1 cellular context compared by ENCODE assay signal in genomic region chr2:68774569-68775271, GRCh38.
TF ChIP-seq lines count a peak whose summit lies in the region.

No MANE protein-coding gene starts in this region.

TF ChIP-seq in K562, 482 proteins besides CTCF, POLR2A, EP300 and RAD21 (continued from another document):
- TF ChIP-seq PHF21A (IDR thresholded peaks at IDR 0.05; ENCODE audit: borderline replicate concordance, low read depth) = no peak
- no peak for TF ChIP-seq ZNF699 (CRISPR knock-in tag; IDR thresholded peaks at IDR 0.05; ENCODE audit: insufficient replicate concordance)
- TF ChIP-seq CTBP1 (IDR thresholded peaks at IDR 0.05; ENCODE audit: borderline replicate concordance) = peak; percentile 97
- no peak for TF ChIP-seq ZNF316 (IDR thresholded peaks at IDR 0.05)
- TF ChIP-seq POLR2AphosphoS5 (IDR thresholded peaks at IDR 0.05; ENCODE audit: control insufficient read depth, insufficient read depth, low read depth, low read length) = peak; percentile 63
- no peak for TF ChIP-seq BRCA1 (IDR thresholded peaks at IDR 0.05)
- TF ChIP-seq BRCA1 (CRISPR knock-in tag; IDR thresholded peaks at IDR 0.05) = no peak
- TF ChIP-seq NFXL1 (CRISPR knock-in tag; IDR thresholded peaks at IDR 0.05) = no peak
- TF ChIP-seq PHTF2 (CRISPR knock-in tag; IDR thresholded peaks at IDR 0.05) = no peak
- no peak for TF ChIP-seq HLTF (IDR thresholded peaks at IDR 0.05)
- no peak for TF ChIP-seq BRF1 (IDR thresholded peaks at IDR 0.05; ENCODE audit: borderline replicate concordance, extremely low read depth, insufficient read length)
- no peak for TF ChIP-seq CREB3 (tag; conservative IDR thresholded peaks at IDR 0.05; ENCODE audit: low read depth)
- no peak for TF ChIP-seq HMG20B (CRISPR knock-in tag; IDR thresholded peaks at IDR 0.05)
- peak; percentile 81 for TF ChIP-seq ERF (CRISPR knock-in tag; IDR thresholded peaks at IDR 0.05)
- TF ChIP-seq CEBPB (tag; IDR thresholded peaks at IDR 0.05) = no peak
- TF ChIP-seq LCOR (CRISPR knock-in tag; IDR thresholded peaks at IDR 0.05) = no peak
- no peak for TF ChIP-seq NFE2L1 (tag; IDR thresholded peaks at IDR 0.05; ENCODE audit: borderline replicate concordance, low read depth)
- TF ChIP-seq ZNF668 (CRISPR knock-in tag; IDR thresholded peaks at IDR 0.05) = no peak
- TF ChIP-seq, protein P1, sequence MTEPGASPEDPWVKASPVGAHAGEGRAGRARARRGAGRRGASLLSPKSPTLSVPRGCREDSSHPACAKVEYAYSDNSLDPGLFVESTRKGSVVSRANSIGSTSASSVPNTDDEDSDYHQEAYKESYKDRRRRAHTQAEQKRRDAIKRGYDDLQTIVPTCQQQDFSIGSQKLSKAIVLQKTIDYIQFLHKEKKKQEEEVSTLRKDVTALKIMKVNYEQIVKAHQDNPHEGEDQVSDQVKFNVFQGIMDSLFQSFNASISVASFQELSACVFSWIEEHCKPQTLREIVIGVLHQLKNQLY (CRISPR knock-in tag; conservative IDR thresholded peaks at IDR 0.05) = no peak
- no peak for TF ChIP-seq ATF6 (CRISPR knock-in tag; IDR thresholded peaks at IDR 0.05)
- no peak for TF ChIP-seq CBX5 (IDR thresholded peaks at IDR 0.05; ENCODE audit: borderline replicate concordance, low read depth)
- TF ChIP-seq ADNP (tag; IDR thresholded peaks at IDR 0.05) = no peak
- peak; percentile 86 for TF ChIP-seq GABPA (tag; conservative IDR thresholded peaks at IDR 0.05; ENCODE audit: low read depth)
- TF ChIP-seq, protein P2, sequence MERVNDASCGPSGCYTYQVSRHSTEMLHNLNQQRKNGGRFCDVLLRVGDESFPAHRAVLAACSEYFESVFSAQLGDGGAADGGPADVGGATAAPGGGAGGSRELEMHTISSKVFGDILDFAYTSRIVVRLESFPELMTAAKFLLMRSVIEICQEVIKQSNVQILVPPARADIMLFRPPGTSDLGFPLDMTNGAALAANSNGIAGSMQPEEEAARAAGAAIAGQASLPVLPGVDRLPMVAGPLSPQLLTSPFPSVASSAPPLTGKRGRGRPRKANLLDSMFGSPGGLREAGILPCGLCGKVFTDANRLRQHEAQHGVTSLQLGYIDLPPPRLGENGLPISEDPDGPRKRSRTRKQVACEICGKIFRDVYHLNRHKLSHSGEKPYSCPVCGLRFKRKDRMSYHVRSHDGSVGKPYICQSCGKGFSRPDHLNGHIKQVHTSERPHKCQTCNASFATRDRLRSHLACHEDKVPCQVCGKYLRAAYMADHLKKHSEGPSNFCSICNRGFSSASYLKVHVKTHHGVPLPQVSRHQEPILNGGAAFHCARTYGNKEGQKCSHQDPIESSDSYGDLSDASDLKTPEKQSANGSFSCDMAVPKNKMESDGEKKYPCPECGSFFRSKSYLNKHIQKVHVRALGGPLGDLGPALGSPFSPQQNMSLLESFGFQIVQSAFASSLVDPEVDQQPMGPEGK (CRISPR knock-in tag; IDR thresholded peaks at IDR 0.05; ENCODE audit: borderline replicate concordance) = no peak
- no peak for TF ChIP-seq CREB1 (IDR thresholded peaks at IDR 0.05)
- no peak for TF ChIP-seq CREB1 (CRISPR knock-in tag; IDR thresholded peaks at IDR 0.05)
- no peak for TF ChIP-seq FOXK2 (conservative IDR thresholded peaks at IDR 0.05 in 1 of 2, IDR thresholded peaks at IDR 0.05 in 1 of 2; ENCODE audit: low read depth in 2 of 2)
- no peak for TF ChIP-seq ZNF165 (CRISPR knock-in tag; IDR thresholded peaks at IDR 0.05; ENCODE audit: borderline replicate concordance)
- no peak for TF ChIP-seq ILF3 (IDR thresholded peaks at IDR 0.05; ENCODE audit: borderline replicate concordance)
- no peak for TF ChIP-seq ZNF79 (CRISPR knock-in tag; IDR thresholded peaks at IDR 0.05; ENCODE audit: low read depth)
- no peak for TF ChIP-seq ZNF146 (CRISPR knock-in tag; IDR thresholded peaks at IDR 0.05; ENCODE audit: unreplicated experiment)
- no peak for TF ChIP-seq REST (CRISPR knock-in tag; IDR thresholded peaks at IDR 0.05; ENCODE audit: low read depth)
- TF ChIP-seq NCOA2 (IDR thresholded peaks at IDR 0.05; ENCODE audit: partially characterized antibody in 2 of 2) = no peak
- TF ChIP-seq ZNF140 (CRISPR knock-in tag; IDR thresholded peaks at IDR 0.05) = no peak
- no peak for TF ChIP-seq RBM39 (optimal IDR thresholded peaks at IDR 0.05; ENCODE audit: low read depth, low read length)
- no peak for TF ChIP-seq CHD2 (IDR thresholded peaks at IDR 0.05; ENCODE audit: low read depth, low read length)
- no peak for TF ChIP-seq SIX5 (IDR thresholded peaks at IDR 0.05; ENCODE audit: borderline replicate concordance in 1 of 2, insufficient read depth in 1 of 2, low read depth in 1 of 2, low read length in 2 of 2)
- TF ChIP-seq ARID3A (IDR thresholded peaks at IDR 0.05; ENCODE audit: borderline replicate concordance, low read depth, low read length) = no peak
- no peak for TF ChIP-seq TOE1 (IDR thresholded peaks at IDR 0.05; ENCODE audit: borderline replicate concordance)
- no peak for TF ChIP-seq TOE1 (CRISPR knock-in tag; IDR thresholded peaks at IDR 0.05; ENCODE audit: borderline replicate concordance, low read depth)
- TF ChIP-seq RHOXF2B (CRISPR knock-in tag; conservative IDR thresholded peaks at IDR 0.05) = no peak
- TF ChIP-seq CHD4 (IDR thresholded peaks at IDR 0.05; ENCODE audit: insufficient read depth, insufficient replicate concordance, low read depth, low read length, poor library complexity, severe bottlenecking) = no peak
- peak; percentile 58; the same call in 1 of the 2 replicates for TF ChIP-seq KLF6 (CRISPR knock-in tag; IDR thresholded peaks at IDR 0.05; ENCODE audit: borderline replicate concordance)
- TF ChIP-seq ZNF395 (CRISPR knock-in tag; IDR thresholded peaks at IDR 0.05) = no peak
- no peak for TF ChIP-seq RB1 (IDR thresholded peaks at IDR 0.05; ENCODE audit: low read depth)
- TF ChIP-seq ZNF431 (CRISPR knock-in tag; IDR thresholded peaks at IDR 0.05) = no peak
- no peak for TF ChIP-seq OTX1 (CRISPR knock-in tag; IDR thresholded peaks at IDR 0.05)
- no peak for TF ChIP-seq TSC22D4 (tag; IDR thresholded peaks at IDR 0.05)
- TF ChIP-seq ZNF77 (CRISPR knock-in tag; IDR thresholded peaks at IDR 0.05) = no peak
- TF ChIP-seq ZNF764 (CRISPR knock-in tag; IDR thresholded peaks at IDR 0.05; ENCODE audit: low read depth) = no peak
- TF ChIP-seq XRCC5 (IDR thresholded peaks at IDR 0.05; ENCODE audit: low read depth, low read length) = no peak
- TF ChIP-seq BRD4 (IDR thresholded peaks at IDR 0.05) = no peak
- no peak for TF ChIP-seq SP2 (IDR thresholded peaks at IDR 0.05; ENCODE audit: extremely low read depth, low read depth, low read length, poor library complexity, severe bottlenecking)
- TF ChIP-seq CBFA2T3 (IDR thresholded peaks at IDR 0.05) = peak; percentile 48; the same call in 1 of the 2 replicates
- TF ChIP-seq, protein P3, sequence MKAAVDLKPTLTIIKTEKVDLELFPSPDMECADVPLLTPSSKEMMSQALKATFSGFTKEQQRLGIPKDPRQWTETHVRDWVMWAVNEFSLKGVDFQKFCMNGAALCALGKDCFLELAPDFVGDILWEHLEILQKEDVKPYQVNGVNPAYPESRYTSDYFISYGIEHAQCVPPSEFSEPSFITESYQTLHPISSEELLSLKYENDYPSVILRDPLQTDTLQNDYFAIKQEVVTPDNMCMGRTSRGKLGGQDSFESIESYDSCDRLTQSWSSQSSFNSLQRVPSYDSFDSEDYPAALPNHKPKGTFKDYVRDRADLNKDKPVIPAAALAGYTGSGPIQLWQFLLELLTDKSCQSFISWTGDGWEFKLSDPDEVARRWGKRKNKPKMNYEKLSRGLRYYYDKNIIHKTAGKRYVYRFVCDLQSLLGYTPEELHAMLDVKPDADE (conservative IDR thresholded peaks at IDR 0.05; ENCODE audit: control insufficient read depth, low read depth, low read length) = no peak; the same call in 1 of the 2 replicates
- TF ChIP-seq GTF2A2 (tag; IDR thresholded peaks at IDR 0.05) = no peak
- no peak for TF ChIP-seq RBM34 (IDR thresholded peaks at IDR 0.05; ENCODE audit: borderline replicate concordance, insufficient read depth, low read length)
